ENCODE assay signal across 1 cellular context in genomic region chr4:1024882-1025552, GRCh38.
A peak's percentile ranks its signal among the peaks of the same experiment; 100 is the strongest.
TF ChIP-seq lines count a peak whose summit lies in the region.

No MANE protein-coding gene starts in this region.

TF ChIP-seq in HepG2, 621 proteins besides CTCF, POLR2A, EP300 and RAD21:
- TF ChIP-seq ZNF558 (CRISPR knock-in tag; IDR thresholded peaks at IDR 0.05; ENCODE audit: borderline replicate concordance) (no peak), ZBTB38 (CRISPR knock-in tag; IDR thresholded peaks at IDR 0.05) (peak; percentile 13; the same call in 1 of the 2 replicates), ZNF446 (CRISPR knock-in tag; IDR thresholded peaks at IDR 0.05) (no peak), HOXA3 (CRISPR knock-in tag; IDR thresholded peaks at IDR 0.05) (no peak), ZBTB14 (CRISPR knock-in tag; IDR thresholded peaks at IDR 0.05) (no peak), POGZ (CRISPR knock-in tag; IDR thresholded peaks at IDR 0.05) (no peak), SKI (IDR thresholded peaks at IDR 0.05; ENCODE audit: partially characterized antibody) (peak; percentile 54), SYNCRIP (IDR thresholded peaks at IDR 0.05; ENCODE audit: insufficient read depth, low read depth, low read length) (no peak), U2AF2 (IDR thresholded peaks at IDR 0.05; ENCODE audit: low read depth, low read length) (no peak), AGO2 (optimal IDR thresholded peaks at IDR 0.05; ENCODE audit: low read depth, low read length) (peak; percentile 22), RBM22 (optimal IDR thresholded peaks at IDR 0.05; ENCODE audit: low read length) (no peak), SMAD9 (CRISPR knock-in tag; IDR thresholded peaks at IDR 0.05) (no peak)
